Comparison of ENCODE assay signal across 25 cellular contexts in genomic region chr7:96282835-96283234, GRCh38. TPM values are rescaled to one million over a fixed set of nuclear protein-coding genes. Genes with fewer than 3 reads are reported as not detected.
DNase-seq lines count a peak whose midpoint lies in the region; ATAC-seq, FAIRE-seq and TF ChIP-seq lines count a peak whose summit lies in the region.
"Had no signal": no experiment of that assay in that cellular context is flagged by ENCODE, and none has a peak within 500 bp of the region (broad histone marks: within the 10 kb centered on the region; RNA-seq: fewer than 3 reads in every experiment).

No MANE protein-coding gene starts in this region.

- H3K27ac Mint-ChIP-seq in CD4-positive, CD25-positive, alpha-beta regulatory T cell = peak overlapping the region in 2 of 3 donors; percentile 62 to 78
- H3K27ac Mint-ChIP-seq in stimulated activated naive B cell treated with anti-CD40 and anti-IgM and Interleukin-4, amounts not matched to agents 10 μg/mL and 1 μg/mL and 100 μg/mL, for 72 hours = no peak overlapping the region
- H3K27ac Mint-ChIP-seq: CD4-positive, alpha-beta memory T cell; H9 had no signal

- no TSS peak for BruUV-seq in endothelial cell of umbilical vein (replicated peaks; lab: Mats Ljungman, UMichigan)

- H3K36me3 Mint-ChIP-seq in CD4-positive, CD25-positive, alpha-beta regulatory T cell = peaks cover 16% of the 10 kb centered on the region
- H3K36me3 Mint-ChIP-seq in stimulated activated naive B cell treated with anti-CD40 and anti-IgM and Interleukin-4, amounts not matched to agents 10 μg/mL and 1 μg/mL and 100 μg/mL, for 72 hours = peaks cover 38 to 57% of the 10 kb centered on the region in 2 donors

- peaks cover 0 to 4% (median 0%) of the 10 kb centered on the region in 7 donors for H3K9me3 Mint-ChIP-seq in CD4-positive, CD25-positive, alpha-beta regulatory T cell
- peaks cover 7 to 18% of the 10 kb centered on the region in 2 donors for H3K9me3 Mint-ChIP-seq in stimulated activated naive B cell treated with anti-CD40 and anti-IgM and Interleukin-4, amounts not matched to agents 10 μg/mL and 1 μg/mL and 100 μg/mL, for 72 hours

- no peak overlapping the region for H3K4me3 ChIP-seq in CD4-positive, CD25-positive, alpha-beta regulatory T cell (ENCODE audit: low read depth, low read length)
- H3K4me3 ChIP-seq in endothelial cell of umbilical vein (replicated peaks in 1 of 3; ENCODE audit: insufficient read depth in 1 of 3, low read depth in 1 of 3, low read length in 3 of 3) (no peak overlapping the region), spleen (no peak overlapping the region)
- H3K4me3 ChIP-seq: A549; BLaER1 treated with 17β-estradiol and CSF1 and Interleukin-3, amounts not matched to agents 10 nM and 100 nM; GM12878; GM23248 had no signal

- no peak for DNase-seq in CD4-positive, CD25-positive, alpha-beta regulatory T cell
- DNase-seq in NCI-H69 (lab: John Stamatoyannopoulos, UW) (peak; percentile 14), endothelial cell of umbilical vein (ENCODE audit: low read depth, low spot score) (peak; percentile 48), spleen (no peak), KBM-7 (no peak), NCI-H146 (lab: John Stamatoyannopoulos, UW) (no peak)
- DNase-seq in stimulated activated naive B cell treated with anti-CD40 and anti-IgM and Interleukin-4, amounts not matched to agents 10 μg/mL and 1 μg/mL and 100 μg/mL, for 72 hours = no peak
- DNase-seq: 8988T; ACHN; AML-193; BE2C; Calu3; CD4-positive, alpha-beta memory T cell; COR-L47; DMS79; EL; GDM1; GM23248; H9 had no signal

- H3K9me3 ChIP-seq in CD4-positive, CD25-positive, alpha-beta regulatory T cell (ENCODE audit: control insufficient read depth in 2 of 2, low read length in 2 of 2) = no peaks in the 10 kb centered on the region
- H3K9me3 ChIP-seq in endothelial cell of umbilical vein (replicated peaks; ENCODE audit: control insufficient read depth, insufficient read depth, low read length) = no peaks in the 10 kb centered on the region
- no peaks in the 10 kb centered on the region for H3K9me3 ChIP-seq in spleen
- H3K9me3 ChIP-seq: A549, BE2C had no signal

- TF ChIP-seq POLR2A in endothelial cell of umbilical vein (IDR thresholded peaks at IDR 0.05; ENCODE audit: low read depth, low read length) (no peak), spleen (IDR thresholded peaks at IDR 0.05) (no peak)

- no peak overlapping the region for H2AFZ ChIP-seq in endothelial cell of umbilical vein (ENCODE audit: low read depth, low read length)
- H2AFZ ChIP-seq: GM23248 had no signal

- no peaks in the 10 kb centered on the region for H3K27me3 ChIP-seq in CD4-positive, CD25-positive, alpha-beta regulatory T cell (ENCODE audit: control insufficient read depth, insufficient read depth, low read length)
- H3K27me3 ChIP-seq in endothelial cell of umbilical vein (ENCODE audit: control insufficient read depth in 2 of 2, insufficient read depth in 2 of 2, low read length in 2 of 2) (no peaks in the 10 kb centered on the region), spleen (replicated peaks in 1 of 7) (no peaks in the 10 kb centered on the region)
- H3K27me3 ChIP-seq: BE2C; BLaER1 treated with 17β-estradiol and CSF1 and Interleukin-3, amounts not matched to agents 10 nM and 100 nM had no signal

- peaks cover 14% of the 10 kb centered on the region for H3K4me1 ChIP-seq in CD4-positive, CD25-positive, alpha-beta regulatory T cell (ENCODE audit: control insufficient read depth, insufficient read depth, low read length, poor library complexity, severe bottlenecking)
- H3K4me1 ChIP-seq in endothelial cell of umbilical vein (ENCODE audit: control insufficient read depth, extremely low read depth, insufficient read depth, low read length) = peaks cover 15% of the 10 kb centered on the region
- peaks cover 5 to 34% (median 24%) of the 10 kb centered on the region in 6 donors for H3K4me1 ChIP-seq in spleen
- H3K4me1 ChIP-seq: A549, BE2C had no signal

- H3K27ac ChIP-seq in CD4-positive, CD25-positive, alpha-beta regulatory T cell (ENCODE audit: insufficient read depth, low read length, poor library complexity, severe bottlenecking) = no peak overlapping the region
- no peak overlapping the region for H3K27ac ChIP-seq in endothelial cell of umbilical vein (ENCODE audit: insufficient read depth, low read depth, low read length)
- peak overlapping the region in 5 of 8 donors; percentile 13 to 59 (median 36) for H3K27ac ChIP-seq in spleen
- H3K27ac ChIP-seq: A549; BLaER1 treated with 17β-estradiol and CSF1 and Interleukin-3, amounts not matched to agents 10 nM and 100 nM; GM23248 had no signal

- no peaks in the 10 kb centered on the region for H4K20me1 ChIP-seq in endothelial cell of umbilical vein (replicated peaks; ENCODE audit: control insufficient read depth, extremely low read depth, insufficient read depth, low read length)

- FAIRE-seq in endothelial cell of umbilical vein (lab: Jason Lieb, UNC) = no peak
- FAIRE-seq: A549, GM12878, GM19239 had no signal

- WGBS in spleen, 5 donors = 58 to 83% (median 68%) methylated on average over 1 of the region's 1 CpG

- no peaks in the 10 kb centered on the region for H3K36me3 ChIP-seq in CD4-positive, CD25-positive, alpha-beta regulatory T cell (ENCODE audit: control insufficient read depth, insufficient read depth, low read length)
- no peaks in the 10 kb centered on the region for H3K36me3 ChIP-seq in endothelial cell of umbilical vein (ENCODE audit: control insufficient read depth in 2 of 2, extremely low read depth in 1 of 2, insufficient read depth in 2 of 2, low read length in 2 of 2)
- H3K36me3 ChIP-seq in spleen = peaks cover 0 to 17% (median 0%) of the 10 kb centered on the region in 6 donors
- H3K36me3 ChIP-seq: BE2C had no signal

- CTCF ChIA-PET in endothelial cell of umbilical vein (lab: Charles Lee) = interaction anchor here (0.7 to 1.0 kb wide), 2 partner anchors 20 to 745 kb away, joined by 3 read pairs; no protein-coding TSS in a partner anchor

- no peaks in the 10 kb centered on the region for H3K27me3 Mint-ChIP-seq in CD4-positive, CD25-positive, alpha-beta regulatory T cell
- H3K27me3 Mint-ChIP-seq in stimulated activated naive B cell treated with anti-CD40 and anti-IgM and Interleukin-4, amounts not matched to agents 10 μg/mL and 1 μg/mL and 100 μg/mL, for 72 hours = no peaks in the 10 kb centered on the region
- H3K27me3 Mint-ChIP-seq: CD4-positive, alpha-beta memory T cell had no signal

- dilution Hi-C loops in endothelial cell of umbilical vein (cut with MboI; ENCODE audit: extremely low pct_ligation_motif_present, low sequenced_read_pairs) = no loop called here

- peaks cover 21 to 45% (median 37%) of the 10 kb centered on the region in 4 donors for H3K4me1 Mint-ChIP-seq in CD4-positive, CD25-positive, alpha-beta regulatory T cell
- H3K4me1 Mint-ChIP-seq in stimulated activated naive B cell treated with anti-CD40 and anti-IgM and Interleukin-4, amounts not matched to agents 10 μg/mL and 1 μg/mL and 100 μg/mL, for 72 hours = peaks cover 32 to 41% of the 10 kb centered on the region in 2 donors

- POLR2A ChIA-PET in endothelial cell of umbilical vein (lab: Charles Lee) = no interaction called here

- in situ Hi-C loops in KBM-7 (cut with MboI; ENCODE audit: low pct_unique_long_range_greater_than_20kb, low sequenced_read_pairs) = no loop called here

- TF ChIP-seq CTCF in endothelial cell of umbilical vein (IDR thresholded peaks at IDR 0.05; ENCODE audit: extremely low read depth in 1 of 2, insufficient read depth in 1 of 2, low read depth in 1 of 2, low read length in 2 of 2) (no peak), spleen (IDR thresholded peaks at IDR 0.05 in 8 of 11, conservative IDR thresholded peaks at IDR 0.05 in 3 of 11) (no peak)

- no peaks in the 10 kb centered on the region for H3K9me1 ChIP-seq in endothelial cell of umbilical vein (replicated peaks; ENCODE audit: control insufficient read depth, extremely low read depth, insufficient read depth, low read length)

- no peaks in the 10 kb centered on the region for H3K79me2 ChIP-seq in endothelial cell of umbilical vein (ENCODE audit: control insufficient read depth, insufficient read depth, low read length)

- peak overlapping the region; percentile 22 for H3K4me2 ChIP-seq in endothelial cell of umbilical vein (ENCODE audit: insufficient read depth, low read length)
- H3K4me2 ChIP-seq: A549; BLaER1 treated with 17β-estradiol and CSF1 and Interleukin-3, amounts not matched to agents 10 nM and 100 nM had no signal

- no peak overlapping the region for H3K4me3 Mint-ChIP-seq in CD4-positive, CD25-positive, alpha-beta regulatory T cell
- no peak overlapping the region for H3K4me3 Mint-ChIP-seq in stimulated activated naive B cell treated with anti-CD40 and anti-IgM and Interleukin-4, amounts not matched to agents 10 μg/mL and 1 μg/mL and 100 μg/mL, for 72 hours
- H3K4me3 Mint-ChIP-seq: CD14-positive monocyte; CD4-positive, alpha-beta memory T cell; H9 had no signal

- intact Hi-C loops in endothelial cell of umbilical vein (cut with micrococcal nuclease) (no loop called here), spleen (cut with DNase I; ENCODE audit: low total_unique reads) (no loop called here)

- no peak overlapping the region for H3K9ac ChIP-seq in endothelial cell of umbilical vein (replicated peaks; ENCODE audit: extremely low read depth, insufficient read depth, low read length)
- H3K9ac ChIP-seq: BLaER1 treated with 17β-estradiol and CSF1 and Interleukin-3, amounts not matched to agents 10 nM and 100 nM; GM23248 had no signal

- no peak for ATAC-seq in CD4-positive, CD25-positive, alpha-beta regulatory T cell (ENCODE audit: low read depth in 2 of 2)
- ATAC-seq in stimulated activated naive B cell treated with anti-CD40 and anti-IgM and Interleukin-4, amounts not matched to agents 10 μg/mL and 1 μg/mL and 100 μg/mL, for 72 hours (replicated peaks) = no peak
- ATAC-seq: A549, GM12878, HCT116 had no signal

TF ChIP-seq in endothelial cell of umbilical vein, 7 proteins besides CTCF, POLR2A, EP300 and RAD21 (continues in another document):
- TF ChIP-seq POLR2AphosphoS5 (IDR thresholded peaks at IDR 0.05; ENCODE audit: insufficient read depth, low read depth, low read length) (no peak), MYC (IDR thresholded peaks at IDR 0.05; ENCODE audit: low read depth, low read length) (no peak)

RNA-seq across cellular contexts. Expression of gene SLC25A13, which starts 39.1 kb away (rescaled TPM):
- 14.5 TPM for total RNA-seq in CD4-positive, CD25-positive, alpha-beta regulatory T cell
- polyA plus RNA-seq in CD4-positive, CD25-positive, alpha-beta regulatory T cell = 10 to 100 TPM in 1 of 4 donors, 1 to 10 TPM in 3; 7.6 to 10.8 (median 8.6) TPM
- total RNA-seq in endothelial cell of umbilical vein = 34.4 and 36.1 TPM in 2 replicates
- polyA plus RNA-seq in endothelial cell of umbilical vein = 12.4 and 13.2 TPM in 2 replicates
- polyA plus RNA-seq in endothelial cell of umbilical vein (2011; cell fraction: cytosol; rRNA removed) = 15.2 and 16.0 TPM in 2 replicates
- 33.9 and 37.1 TPM in 2 replicates for polyA plus RNA-seq in endothelial cell of umbilical vein (2011; cell fraction: nucleus; rRNA removed)
- 14.3 and 26.4 TPM in 2 replicates for polyA plus RNA-seq in endothelial cell of umbilical vein (2012)
- polyA minus RNA-seq in endothelial cell of umbilical vein = 23.5 and 28.2 TPM in 2 replicates
- 21.8 TPM for polyA minus RNA-seq in endothelial cell of umbilical vein (2011; cell fraction: cytosol; rRNA and poly(A)+ RNA removed)
- polyA minus RNA-seq in endothelial cell of umbilical vein (2011; cell fraction: nucleus; rRNA and poly(A)+ RNA removed) = 29.1 and 38.5 TPM in 2 replicates
- total RNA-seq in spleen = 10 to 100 TPM; 22.3 to 44.4 (median 32.0) TPM
- 1 to 10 TPM; 6.3 to 9.6 (median 9.0) TPM for polyA plus RNA-seq in spleen

Comparison
In these comparisons a context has a peak if more than half of its experiments do, and no peak if none do; other contexts are left out.
1. DNase-seq: peak in NCI-H69 (single experiment) and endothelial cell of umbilical vein (single experiment); none in CD4-positive, CD25-positive, alpha-beta regulatory T cell (0 of 3), spleen (single experiment), KBM-7 (single experiment), stimulated activated naive B cell treated with anti-CD40 and anti-IgM and Interleukin-4, amounts not matched to agents 10 μg/mL and 1 μg/mL and 100 μg/mL, for 72 hours (single experiment) and NCI-H146 (single experiment).
2. H3K27ac ChIP-seq: peak in spleen (5 of 8); none in CD4-positive, CD25-positive, alpha-beta regulatory T cell (single experiment) and endothelial cell of umbilical vein (single experiment).